In genomic region chr10:128701381-128701780, GRCh38 we compare ENCODE assay signal across 28 cellular contexts.
"Had no signal": no experiment of that assay in that cellular context is flagged by ENCODE, and none has a peak within 500 bp of the region (broad histone marks: within the 10 kb centered on the region; RNA-seq: fewer than 3 reads in every experiment).

No MANE protein-coding gene starts in this region.

- H3K4me3 Mint-ChIP-seq: naive B cell; naive thymus-derived CD8-positive, alpha-beta T cell; nephron progenitor cell; neural progenitor cell; stimulated activated effector memory CD8-positive, alpha-beta T cell treated with anti-CD3 and anti-CD28 coated beads, Interleukin-12 subunit alpha, Interleukin-12 subunit beta, amount 100 ng/mL, for 72 hours; stimulated activated naive B cell treated with anti-CD40 and anti-IgM and Interleukin-4, amounts not matched to agents 10 μg/mL and 1 μg/mL and 100 μg/mL, for 72 hours; stimulated activated naive CD8-positive, alpha-beta T cell treated with anti-CD3 and anti-CD28 coated beads, Interleukin-15, Interleukin-2, amounts not matched to agents 100 ng/mL and 50 ng/mL, for 24 hours had no signal

- H3K27ac ChIP-seq: neural progenitor cell, neutrophil, pancreas, psoas muscle, right lobe of liver, sigmoid colon, stomach, thoracic aorta, thyroid gland, tibial nerve, upper lobe of left lung, vagina had no signal

- H3K9me3 ChIP-seq: neutrophil, pancreas, psoas muscle, right lobe of liver, sigmoid colon, stomach, thoracic aorta, thyroid gland, tibial nerve, upper lobe of left lung, vagina had no signal

- H3K27me3 ChIP-seq: neural progenitor cell, neutrophil, right lobe of liver, sigmoid colon, thyroid gland, tibial nerve, upper lobe of left lung, vagina had no signal

- H3K36me3 ChIP-seq: neutrophil, pancreas, right lobe of liver, sigmoid colon, stomach, thoracic aorta, thyroid gland, tibial nerve, upper lobe of left lung, vagina had no signal

- H3K27ac Mint-ChIP-seq: naive B cell; naive thymus-derived CD8-positive, alpha-beta T cell; nephron progenitor cell; neural progenitor cell; progenitor cell of endocrine pancreas; stimulated activated effector memory CD8-positive, alpha-beta T cell treated with anti-CD3 and anti-CD28 coated beads, Interleukin-12 subunit alpha, Interleukin-12 subunit beta, amount 100 ng/mL, for 72 hours; stimulated activated naive B cell treated with anti-CD40 and anti-IgM and Interleukin-4, amounts not matched to agents 10 μg/mL and 1 μg/mL and 100 μg/mL, for 72 hours; stimulated activated naive CD8-positive, alpha-beta T cell treated with anti-CD3 and anti-CD28 coated beads, Interleukin-15, Interleukin-2, amounts not matched to agents 100 ng/mL and 50 ng/mL, for 24 hours had no signal

- H3K27me3 Mint-ChIP-seq: stimulated activated naive B cell treated with anti-CD40 and anti-IgM and Interleukin-4, amounts not matched to agents 10 μg/mL and 1 μg/mL and 100 μg/mL, for 72 hours had no signal

- H3K4me1 Mint-ChIP-seq: naive B cell; naive thymus-derived CD8-positive, alpha-beta T cell; nephron progenitor cell; stimulated activated effector memory CD8-positive, alpha-beta T cell treated with anti-CD3 and anti-CD28 coated beads, Interleukin-12 subunit alpha, Interleukin-12 subunit beta, amount 100 ng/mL, for 72 hours; stimulated activated naive B cell treated with anti-CD40 and anti-IgM and Interleukin-4, amounts not matched to agents 10 μg/mL and 1 μg/mL and 100 μg/mL, for 72 hours had no signal

- H3K4me1 ChIP-seq: pancreas, psoas muscle, right lobe of liver, sigmoid colon, stomach, thyroid gland, tibial nerve, upper lobe of left lung, vagina had no signal

- H3K36me3 Mint-ChIP-seq: naive B cell; naive thymus-derived CD8-positive, alpha-beta T cell; neural progenitor cell; stimulated activated effector memory CD8-positive, alpha-beta T cell treated with anti-CD3 and anti-CD28 coated beads, Interleukin-12 subunit alpha, Interleukin-12 subunit beta, amount 100 ng/mL, for 72 hours; stimulated activated naive B cell treated with anti-CD40 and anti-IgM and Interleukin-4, amounts not matched to agents 10 μg/mL and 1 μg/mL and 100 μg/mL, for 72 hours had no signal

- H3K9me3 Mint-ChIP-seq: neural progenitor cell; stimulated activated effector memory CD8-positive, alpha-beta T cell treated with anti-CD3 and anti-CD28 coated beads, Interleukin-12 subunit alpha, Interleukin-12 subunit beta, amount 100 ng/mL, for 72 hours; stimulated activated naive B cell treated with anti-CD40 and anti-IgM and Interleukin-4, amounts not matched to agents 10 μg/mL and 1 μg/mL and 100 μg/mL, for 72 hours; stimulated activated naive CD8-positive, alpha-beta T cell treated with anti-CD3 and anti-CD28 coated beads, Interleukin-15, Interleukin-2, amounts not matched to agents 100 ng/mL and 50 ng/mL, for 24 hours had no signal

- H3K4me3 ChIP-seq: neural progenitor cell, pancreas, psoas muscle, right lobe of liver, sigmoid colon, stomach, thoracic aorta, thyroid gland, tibial nerve, upper lobe of left lung, vagina had no signal

- DNase-seq: naive B cell; naive thymus-derived CD8-positive, alpha-beta T cell; nephron progenitor cell; nucleus accumbens; pancreas; psoas muscle; right cardiac atrium; right lobe of liver; sigmoid colon; small intestine; stimulated activated CD4-positive, alpha-beta T cell treated with anti-CD3 and anti-CD28 coated beads, Interleukin-15, amount 100 ng/mL, for 24 hours; stimulated activated CD4-positive, alpha-beta T cell treated with anti-CD3 and anti-CD28 coated beads, Interleukin-2, amount 100 ng/mL, for 24 hours; stimulated activated CD4-positive, alpha-beta T cell treated with anti-CD3 and anti-CD28 coated beads, Interleukin-2, amount 100 ng/mL, for 48 hours; stimulated activated CD4-positive, alpha-beta T cell treated with anti-CD3 and anti-CD28 coated beads, Interleukin-4, amount 100 ng/mL, for 24 hours; stimulated activated naive B cell treated with anti-CD40 and anti-IgM and Interleukin-4, amounts not matched to agents 10 μg/mL and 1 μg/mL and 100 μg/mL, for 72 hours; stimulated activated naive CD4-positive, alpha-beta T cell treated with Interleukin-2 at 50 U/mL for 16 hours; stomach; thyroid gland; trophoblast cell; upper lobe of left lung had no signal

- ATAC-seq: naive thymus-derived CD8-positive, alpha-beta T cell; pancreas; psoas muscle; right cardiac atrium; right lobe of liver; stimulated activated effector memory CD8-positive, alpha-beta T cell treated with anti-CD3 and anti-CD28 coated beads, Interleukin-12 subunit alpha, Interleukin-12 subunit beta, amount 100 ng/mL, for 72 hours; stimulated activated naive B cell treated with anti-CD40 and anti-IgM and Interleukin-4, amounts not matched to agents 10 μg/mL and 1 μg/mL and 100 μg/mL, for 72 hours had no signal
